20 cellular contexts compared by ENCODE assay signal in the genomic region with DNA sequence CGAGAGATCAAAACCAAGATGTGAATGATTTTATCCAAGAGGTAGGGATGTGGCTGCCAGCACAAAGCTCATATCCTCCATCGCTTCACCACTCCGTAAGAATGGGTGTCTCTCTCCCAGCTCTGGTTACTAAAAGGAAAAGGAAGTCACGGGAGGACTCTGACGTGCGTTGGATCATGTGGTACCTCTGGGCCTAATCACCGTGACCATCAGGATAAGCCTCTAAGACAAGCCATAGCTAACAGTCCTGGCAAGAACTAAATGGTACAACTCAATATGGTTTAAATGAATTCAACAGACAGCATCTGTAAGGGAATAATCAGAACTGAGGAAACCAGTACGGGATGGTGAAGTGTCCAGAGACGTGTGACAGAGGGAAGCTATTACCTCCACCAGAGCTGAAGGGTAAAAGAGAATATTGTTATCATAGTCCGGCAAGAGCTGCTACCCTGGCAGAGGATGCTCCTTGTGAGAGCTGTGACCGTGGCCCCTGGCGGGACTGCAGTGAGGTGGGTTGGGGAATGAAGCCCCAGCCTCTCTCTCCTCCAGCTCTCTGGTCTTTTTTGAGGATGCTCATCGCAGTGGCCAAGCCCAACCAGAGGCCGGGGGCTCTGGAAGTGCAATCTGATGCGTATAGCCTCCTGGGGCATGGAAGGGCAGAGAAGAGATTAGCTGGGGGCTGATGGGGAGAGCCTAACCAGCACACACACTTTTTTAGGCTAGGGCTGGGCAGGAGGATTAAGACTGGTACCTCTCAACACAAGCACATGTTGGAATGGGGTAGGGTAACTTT. TPM values are rescaled to one million over a fixed set of nuclear protein-coding genes. Genes with fewer than 3 reads are reported as not detected.
DNase-seq lines count a peak whose midpoint lies in the region; ATAC-seq and TF ChIP-seq lines count a peak whose summit lies in the region.
"Had no signal": no experiment of that assay in that cellular context is flagged by ENCODE, and none has a peak within 500 bp of the region (broad histone marks: within the 10 kb centered on the region; RNA-seq: fewer than 3 reads in every experiment).

No MANE protein-coding gene starts in this region.

- H3K4me1 Mint-ChIP-seq in brain = peaks cover 52% of the 10 kb centered on the region
- H3K4me1 Mint-ChIP-seq in nephron progenitor cell = peaks cover 62% of the 10 kb centered on the region

- peak overlapping the region; percentile 10 to 82 (median 59) for H3K27ac Mint-ChIP-seq in brain
- peak overlapping the region; percentile 90 for H3K27ac Mint-ChIP-seq in nephron progenitor cell
- H3K27ac Mint-ChIP-seq: CD14-positive monocyte had no signal

- H3K36me3 Mint-ChIP-seq in brain = peaks cover 83% of the 10 kb centered on the region
- H3K36me3 Mint-ChIP-seq in nephron progenitor cell (ENCODE audit: low read depth) = peaks cover 69% of the 10 kb centered on the region

- intact Hi-C loops in cardiac septum (cut with DNase I) (no loop called here), left cardiac atrium (cut with DNase I) (no loop called here), upper lobe of right lung (cut with DNase I) (no loop called here)

- ATAC-seq in left cardiac atrium = no peak
- ATAC-seq in upper lobe of right lung = peak; percentile 24
- ATAC-seq in GM21367 (IDR thresholded peaks at IDR 0.05; ENCODE audit: unreplicated experiment) = no peak

- peaks cover 24% of the 10 kb centered on the region for H3K36me3 ChIP-seq in upper lobe of right lung
- H3K36me3 ChIP-seq: HAP-1 had no signal

- H3K9me3 Mint-ChIP-seq in brain (no peaks in the 10 kb centered on the region), nephron progenitor cell (no peaks in the 10 kb centered on the region)
- H3K9me3 Mint-ChIP-seq: CD14-positive monocyte had no signal

- H3K27me3 Mint-ChIP-seq in brain = no peaks in the 10 kb centered on the region
- H3K27me3 Mint-ChIP-seq in nephron progenitor cell (ENCODE audit: low read depth, poor library complexity) = no peaks in the 10 kb centered on the region

- H3K4me1 ChIP-seq in upper lobe of right lung = no peaks in the 10 kb centered on the region
- H3K4me1 ChIP-seq: Caco-2, HAP-1 had no signal

- H3K4me3 Mint-ChIP-seq in brain (no peak overlapping the region), nephron progenitor cell (no peak overlapping the region)
- H3K4me3 Mint-ChIP-seq: CD14-positive monocyte had no signal

- TF ChIP-seq CTCF in brain (conservative IDR thresholded peaks at IDR 0.05) (no peak), nephron progenitor cell (IDR thresholded peaks at IDR 0.05) (no peak), upper lobe of right lung (IDR thresholded peaks at IDR 0.05) (no peak)

- peak; percentile 47 for DNase-seq in cardiac septum (ENCODE audit: low spot score)
- no peak for DNase-seq in left cardiac atrium
- DNase-seq in nephron progenitor cell = no peak
- no peak for DNase-seq in upper lobe of right lung
- no peak for DNase-seq in NCI-H2107 treated with DMSO at 0.1 percent for 48 hours (lab: John Stamatoyannopoulos, UW; ENCODE audit: unreplicated experiment)
- DNase-seq in NCI-H774 (lab: John Stamatoyannopoulos, UW) = no peak
- DNase-seq: AML-193, Caco-2, DMS53, Karpas-422, MG63, NCI-H1105 treated with DMSO at 0.1 percent for 48 hours, NCI-H187, NCI-H748 treated with DMSO at 0.1 percent for 48 hours, PC-9 had no signal

- H3K27ac ChIP-seq in upper lobe of right lung = no peak overlapping the region
- H3K27ac ChIP-seq: PC-9 had no signal

- H3K27me3 ChIP-seq in upper lobe of right lung = no peaks in the 10 kb centered on the region
- H3K27me3 ChIP-seq: MG63 had no signal

- H3K4me3 ChIP-seq in upper lobe of right lung = no peak overlapping the region
- H3K4me3 ChIP-seq: HAP-1, MG63, PC-9 had no signal

- no peaks in the 10 kb centered on the region for H3K9me3 ChIP-seq in upper lobe of right lung
- H3K9me3 ChIP-seq: Caco-2, HAP-1, MG63 had no signal

RNA-seq across cellular contexts. Expression of a gene that starts 54.2 kb away (rescaled TPM):
- 11.4 TPM for total RNA-seq in cardiac septum
- 1 to 10 TPM; 8.2 to 9.3 TPM for total RNA-seq in left cardiac atrium
- 8.3 TPM for polyA plus RNA-seq in brain (ENCODE audit: insufficient read depth, low read depth, low replicate concordance)
- 5.5 TPM for total RNA-seq in upper lobe of right lung
- total RNA-seq: HT-29 had no signal
- polyA plus RNA-seq: CD14-positive monocyte had no signal

RNA-seq across cellular contexts. Expression of a gene that starts 55.7 kb away (rescaled TPM):
- total RNA-seq in cardiac septum = 8.3 TPM
- 10 to 100 TPM in 1 of 2 donors, 1 to 10 TPM in 1; 10.0 to 10.3 TPM for total RNA-seq in left cardiac atrium
- polyA plus RNA-seq in brain (ENCODE audit: insufficient read depth, low read depth, low replicate concordance) = 22.1 TPM
- total RNA-seq in upper lobe of right lung = 32.6 TPM
